ENCODE assay signal across 8 cellular contexts in genomic region chr5:180291234-180291940, GRCh38. TPM values are rescaled to one million over a fixed set of nuclear protein-coding genes. Genes with fewer than 3 reads are reported as not detected.
A peak's percentile ranks its signal among the peaks of the same experiment; 100 is the strongest.
DNase-seq lines count a peak whose midpoint lies in the region; ATAC-seq and TF ChIP-seq lines count a peak whose summit lies in the region.

No MANE protein-coding gene starts in this region.

- no peak overlapping the region for H2BK15ac ChIP-seq in neuronal stem cell (ENCODE audit: low read length)

- H3K4me3 ChIP-seq in WERI-Rb-1 (ENCODE audit: low read depth, low read length) = peak overlapping the region; percentile 44
- H3K4me3 ChIP-seq in fibroblast of villous mesenchyme (ENCODE audit: low read depth, low read length) = peak overlapping the region; percentile 77
- H3K4me3 ChIP-seq in neuronal stem cell (ENCODE audit: low read length in 2 of 2) = peak overlapping the region; percentile 88

- no peak overlapping the region for H4K91ac ChIP-seq in neuronal stem cell (ENCODE audit: low read depth, low read length, poor library complexity)

- H3K18ac ChIP-seq in neuronal stem cell (ENCODE audit: low read length) = peak overlapping the region; percentile 67

- peak overlapping the region; percentile 99 for H3K4me2 ChIP-seq in neuronal stem cell (ENCODE audit: insufficient read depth, low read length, poor library complexity, severe bottlenecking)

- no peak overlapping the region for H3K23ac ChIP-seq in neuronal stem cell (ENCODE audit: low read depth, low read length, poor library complexity)

- H3K36me3 ChIP-seq in WERI-Rb-1 = no peaks in the 10 kb centered on the region
- peaks cover 10 to 35% of the 10 kb centered on the region in 2 donors for H3K36me3 ChIP-seq in neuronal stem cell (replicated peaks in 1 of 2; ENCODE audit: control insufficient read depth in 2 of 2, insufficient read depth in 2 of 2, low read length in 2 of 2)

- H3K14ac ChIP-seq in neuronal stem cell (ENCODE audit: low read length) = peak overlapping the region; percentile 96

- H2BK5ac ChIP-seq in neuronal stem cell (ENCODE audit: low read length) = no peak overlapping the region

- H2AK5ac ChIP-seq in neuronal stem cell (ENCODE audit: low read depth, low read length) = peak overlapping the region; percentile 98

- peaks cover 13% of the 10 kb centered on the region for H3K79me1 ChIP-seq in neuronal stem cell (ENCODE audit: low read depth, low read length)

- peak overlapping the region; percentile 82 for H3K9ac ChIP-seq in neuronal stem cell (ENCODE audit: low read depth, low read length, poor library complexity)

- WGBS in neuronal stem cell (ENCODE audit: extremely low coverage in 2 of 2, insufficient read length in 2 of 2, insufficient replicate concordance in 1 of 2), 2 donors = no CpG with 5 or more reads among the region's 68 CpGs

- no peak overlapping the region for H2BK120ac ChIP-seq in neuronal stem cell (ENCODE audit: low read depth, low read length)

- H3K4me1 ChIP-seq in neuronal stem cell (ENCODE audit: control insufficient read depth in 2 of 2, insufficient read depth in 1 of 2, low read depth in 1 of 2, low read length in 2 of 2) = peaks cover 0 to 11% of the 10 kb centered on the region in 2 donors

- no peak overlapping the region for H2BK12ac ChIP-seq in neuronal stem cell (ENCODE audit: low read length)

- no peak overlapping the region for H4K8ac ChIP-seq in neuronal stem cell (ENCODE audit: low read depth, low read length)

- DNase-seq in ELF-1 (ENCODE audit: low read depth, low spot score) (peak; percentile 26), WERI-Rb-1 (peak; percentile 8), fibroblast of villous mesenchyme (ENCODE audit: low read depth) (no peak), neuronal stem cell (ENCODE audit: low spot score) (no peak), NCI-H510A treated with DMSO at 0.1 percent for 48 hours (lab: John Stamatoyannopoulos, UW) (no peak), RPMI8226 (no peak)

- H3K27ac ChIP-seq in WERI-Rb-1 = no peak overlapping the region
- H3K27ac ChIP-seq in neuronal stem cell (replicated peaks; ENCODE audit: low read length) = no peak overlapping the region

- H3K9me3 ChIP-seq in WERI-Rb-1 (ENCODE audit: severe bottlenecking) (no peaks in the 10 kb centered on the region), neuronal stem cell (replicated peaks in 1 of 2; ENCODE audit: control insufficient read depth in 2 of 2, insufficient read depth in 1 of 2, low read depth in 1 of 2, low read length in 2 of 2) (peaks cover 6 to 17% of the 10 kb centered on the region in 2 donors)

- ATAC-seq in GM19397 (IDR thresholded peaks at IDR 0.05; ENCODE audit: unreplicated experiment) (peak; percentile 39), HG03378 (IDR thresholded peaks at IDR 0.05; ENCODE audit: unreplicated experiment) (peak; percentile 16)

- H3K27me3 ChIP-seq in WERI-Rb-1 (ENCODE audit: insufficient read depth, low read depth, severe bottlenecking) (no peaks in the 10 kb centered on the region), neuronal stem cell (ENCODE audit: control insufficient read depth in 3 of 3, insufficient read depth in 3 of 3, low read depth in 1 of 3, low read length in 3 of 3) (peaks cover 0 to 2% (median 0%) of the 10 kb centered on the region in 3 experiments)

- peak overlapping the region; percentile 89 for H2AFZ ChIP-seq in neuronal stem cell (ENCODE audit: low read length)

- H3K4ac ChIP-seq in neuronal stem cell (ENCODE audit: low read length) = no peak overlapping the region

- TF ChIP-seq CTCF in WERI-Rb-1 (IDR thresholded peaks at IDR 0.05; ENCODE audit: low read depth, low read length) = peak; percentile 22; the same call in 1 of the 2 replicates
- TF ChIP-seq CTCF in fibroblast of villous mesenchyme (IDR thresholded peaks at IDR 0.05; ENCODE audit: insufficient read depth, low read depth, low read length) = peak; percentile 17

RNA-seq across cellular contexts. Expression of gene MAPK9, which starts 0.5 kb away (rescaled TPM):
- 26.1 and 33.2 TPM in 2 replicates for total RNA-seq in fibroblast of villous mesenchyme
- 19.1 TPM for polyA plus RNA-seq in neuronal stem cell (2013, experiment 1 of 2)
- 20.1 TPM for polyA plus RNA-seq in neuronal stem cell (2013, experiment 2 of 2)

Comparison
In these comparisons a context has a peak if more than half of its experiments do, and no peak if none do; other contexts are left out.
1. DNase-seq: peak in ELF-1 (single experiment) and WERI-Rb-1 (single experiment); none in fibroblast of villous mesenchyme (single experiment), neuronal stem cell (single experiment), NCI-H510A treated with DMSO at 0.1 percent for 48 hours (single experiment) and RPMI8226 (single experiment).
2. Peak in every context shown above with its lines, with median percentiles within 50 percentile points of each other: H3K4me3 ChIP-seq.